In genomic region chr3:184260571-184261269, GRCh38 we compare ENCODE assay signal across 9 cellular contexts. TPM values are rescaled to one million over a fixed set of nuclear protein-coding genes. Genes with fewer than 3 reads are reported as not detected.
DNase-seq lines count a peak whose midpoint lies in the region; ATAC-seq, FAIRE-seq and TF ChIP-seq lines count a peak whose summit lies in the region.
"Had no signal": no experiment of that assay in that cellular context is flagged by ENCODE, and none has a peak within 500 bp of the region (broad histone marks: within the 10 kb centered on the region; RNA-seq: fewer than 3 reads in every experiment).

No MANE protein-coding gene starts in this region.

- FAIRE-seq in bronchial epithelial cell (lab: Jason Lieb, UNC): no peak
- FAIRE-seq: TTC549 had no signal

- H3K4me3 ChIP-seq in NB4 (ENCODE audit: low read depth, low read length) (no peak overlapping the region), bronchial epithelial cell (ENCODE audit: low read depth, low read length) (peak overlapping the region; percentile 50)

- peak overlapping the region; percentile 90 for H3K4me3 Mint-ChIP-seq in neural crest cell

- H3K4me1 Mint-ChIP-seq in neural crest cell: peaks cover 18% of the 10 kb centered on the region

- H3K27ac Mint-ChIP-seq in neural crest cell (ENCODE audit: unreplicated experiment): peak overlapping the region; percentile 19

- H3K9me3 Mint-ChIP-seq in neural crest cell: no peaks in the 10 kb centered on the region

- no peak for ATAC-seq in omental fat pad (ENCODE audit: low FRiP score)
- ATAC-seq in GM21447 (IDR thresholded peaks at IDR 0.05; ENCODE audit: unreplicated experiment): no peak
- ATAC-seq in HG03025 (IDR thresholded peaks at IDR 0.05; ENCODE audit: low FRiP score, unreplicated experiment): no peak

- H3K36me3 ChIP-seq in bronchial epithelial cell (ENCODE audit: control insufficient read depth, insufficient read depth, low read length): no peaks in the 10 kb centered on the region

- DNase-seq in ELF-1 (ENCODE audit: low read depth, low spot score) (peak; percentile 14), NB4 (ENCODE audit: low read depth) (peak; percentile 23), bronchial epithelial cell (ENCODE audit: low read depth) (no peak), neural crest cell (ENCODE audit: low read depth, low spot score) (no peak), omental fat pad (ENCODE audit: low spot score) (no peak), amniotic stem cell (lab: John Stamatoyannopoulos, UW) (no peak)

- TF ChIP-seq CTCF in NB4 (IDR thresholded peaks at IDR 0.05; ENCODE audit: low read depth, low read length) (no peak), bronchial epithelial cell (IDR thresholded peaks at IDR 0.05; ENCODE audit: insufficient read depth, low read length, severe bottlenecking) (no peak), neural crest cell (conservative IDR thresholded peaks at IDR 0.05) (no peak), omental fat pad (IDR thresholded peaks at IDR 0.05) (no peak)

- H3K27me3 Mint-ChIP-seq in neural crest cell (ENCODE audit: low read depth): peaks cover 78% of the 10 kb centered on the region

- H3K36me3 Mint-ChIP-seq in neural crest cell (ENCODE audit: low read depth): no peaks in the 10 kb centered on the region

- TF ChIP-seq POLR2A in NB4 (IDR thresholded peaks at IDR 0.05; ENCODE audit: extremely low read depth, insufficient read length): no peak

- no peaks in the 10 kb centered on the region for H3K27me3 ChIP-seq in bronchial epithelial cell (ENCODE audit: control insufficient read depth, insufficient read depth, low read length)

RNA-seq across cellular contexts. Expression of gene CAMK2N2, which starts 0.6 kb away (rescaled TPM):
- total RNA-seq in bronchial epithelial cell (not detected in 2 replicates), neural crest cell (4.7 and 5.6 TPM in 2 replicates), omental fat pad (under 1 TPM in 1 of 4 donors, not detected in 3; 0.28 TPM)

RNA-seq across cellular contexts. Expression of gene EEF1AKMT4, which starts 11.2 kb away (rescaled TPM):
- total RNA-seq in bronchial epithelial cell (10.1 and 14.0 TPM in 2 replicates), neural crest cell (3.4 and 3.9 TPM in 2 replicates), omental fat pad (10 to 100 TPM in 1 of 4 donors, 1 to 10 TPM in 3; 1.7 to 14.8 (median 5.5) TPM)

RNA-seq across cellular contexts. Expression of gene ALG3, which starts 12.0 kb away (rescaled TPM):
- 21.6 and 36.9 TPM in 2 replicates for total RNA-seq in bronchial epithelial cell
- total RNA-seq in neural crest cell: 32.0 and 35.5 TPM in 2 replicates
- 10 to 100 TPM; 42.2 to 56.6 (median 52.3) TPM for total RNA-seq in omental fat pad

RNA-seq across cellular contexts. Expression of gene ECE2, which starts 15.1 kb away (rescaled TPM):
- total RNA-seq in bronchial epithelial cell: not detected in 2 replicates
- not detected in 2 replicates for total RNA-seq in neural crest cell
- not detected for total RNA-seq in omental fat pad

RNA-seq across cellular contexts. Expression of gene VWA5B2, which starts 31.3 kb away (rescaled TPM):
- not detected in 2 replicates for total RNA-seq in bronchial epithelial cell
- total RNA-seq in neural crest cell: 0.36 and 0.56 TPM in 2 replicates
- under 1 TPM in 2 of 4 donors, not detected in 2; 0.19 to 0.47 TPM for total RNA-seq in omental fat pad

Comparison
In these comparisons a context has a peak if more than half of its experiments do, and no peak if none do; other contexts are left out.
1. DNase-seq: peak in ELF-1 (single experiment) and NB4 (single experiment); none in bronchial epithelial cell (single experiment), neural crest cell (single experiment), omental fat pad (single experiment) and amniotic stem cell (single experiment).